ENCODE assay signal across 17 cellular contexts in genomic region chr17:78966123-78966813, GRCh38. TPM values are rescaled to one million over a fixed set of nuclear protein-coding genes. Genes with fewer than 3 reads are reported as not detected.
"Had no signal": no experiment of that assay in that cellular context is flagged by ENCODE, and none has a peak within 500 bp of the region (broad histone marks: within the 10 kb centered on the region; RNA-seq: fewer than 3 reads in every experiment).

No MANE protein-coding gene starts in this region.

- H3K27ac ChIP-seq: heart left ventricle, neutrophil, suprapubic skin, upper lobe of left lung had no signal

- H3K36me3 Mint-ChIP-seq: activated naive CD8-positive, alpha-beta T cell; immature natural killer cell; naive B cell had no signal

- H3K4me3 Mint-ChIP-seq: activated CD4-positive, alpha-beta memory T cell treated with anti-CD3 and anti-CD28 coated beads, Interleukin-2, amount 10 ng/mL, durations not matched to agents 7 days and 5 days; activated CD4-positive, alpha-beta T cell treated with anti-CD3 and anti-CD28 coated beads for 36 hours; activated naive CD8-positive, alpha-beta T cell; effector memory CD8-positive, alpha-beta T cell; immature natural killer cell; stimulated activated naive CD8-positive, alpha-beta T cell treated with anti-CD3 and anti-CD28 coated beads, Interleukin-15, Interleukin-2, amounts not matched to agents 100 ng/mL and 50 ng/mL, for 24 hours; T-helper 1 cell treated with Interleukin-12 subunit alpha and Interleukin-12 subunit beta and Interleukin-4 antibody, amounts not matched to agents 30 μg/mL and 1 μg/mL, for 36 hours had no signal

- H3K36me3 ChIP-seq: neutrophil, suprapubic skin had no signal

- H3K27ac Mint-ChIP-seq: activated CD4-positive, alpha-beta memory T cell treated with anti-CD3 and anti-CD28 coated beads, Interleukin-2, amount 10 ng/mL, durations not matched to agents 7 days and 5 days; activated CD4-positive, alpha-beta T cell treated with anti-CD3 and anti-CD28 coated beads for 36 hours; activated naive CD8-positive, alpha-beta T cell; effector memory CD8-positive, alpha-beta T cell; immature natural killer cell; stimulated activated naive CD8-positive, alpha-beta T cell treated with anti-CD3 and anti-CD28 coated beads, Interleukin-15, Interleukin-2, amounts not matched to agents 100 ng/mL and 50 ng/mL, for 24 hours; T-helper 1 cell treated with Interleukin-12 subunit alpha and Interleukin-12 subunit beta and Interleukin-4 antibody, amounts not matched to agents 30 μg/mL and 1 μg/mL, for 36 hours had no signal

- H3K27me3 Mint-ChIP-seq: activated CD4-positive, alpha-beta T cell treated with anti-CD3 and anti-CD28 coated beads for 36 hours; activated naive CD8-positive, alpha-beta T cell; naive B cell; stimulated activated naive CD8-positive, alpha-beta T cell treated with anti-CD3 and anti-CD28 coated beads, Interleukin-15, Interleukin-2, amounts not matched to agents 100 ng/mL and 50 ng/mL, for 24 hours had no signal

- H3K4me3 ChIP-seq: heart left ventricle, suprapubic skin, upper lobe of left lung had no signal

- H3K9me3 ChIP-seq: heart left ventricle, neutrophil, suprapubic skin, upper lobe of left lung had no signal

- H3K27me3 ChIP-seq: heart left ventricle, neutrophil, suprapubic skin, upper lobe of left lung had no signal

- ATAC-seq: activated CD4-positive, alpha-beta T cell treated with anti-CD3 and anti-CD28 coated beads for 36 hours; effector memory CD8-positive, alpha-beta T cell; left lobe of liver had no signal

- H3K9me3 Mint-ChIP-seq: activated CD4-positive, alpha-beta memory T cell treated with anti-CD3 and anti-CD28 coated beads, Interleukin-2, amount 10 ng/mL, durations not matched to agents 7 days and 5 days; effector memory CD8-positive, alpha-beta T cell; immature natural killer cell; naive B cell; stimulated activated naive CD8-positive, alpha-beta T cell treated with anti-CD3 and anti-CD28 coated beads, Interleukin-15, Interleukin-2, amounts not matched to agents 100 ng/mL and 50 ng/mL, for 24 hours; T-helper 1 cell treated with Interleukin-12 subunit alpha and Interleukin-12 subunit beta and Interleukin-4 antibody, amounts not matched to agents 30 μg/mL and 1 μg/mL, for 36 hours had no signal

- DNase-seq: activated CD4-positive, alpha-beta memory T cell treated with anti-CD3 and anti-CD28 coated beads, Interleukin-2, amount 10 ng/mL, durations not matched to agents 7 days and 5 days; activated CD4-positive, alpha-beta T cell treated with anti-CD3 and anti-CD28 coated beads for 36 hours; activated effector memory CD4-positive, alpha-beta T cell treated with anti-CD3 and anti-CD28 coated beads, Interleukin-2, amount 50 U/mL, for 16 hours; activated T-cell treated with anti-CD3 and anti-CD28 coated beads, Interleukin-2, amount 50 U/mL, for 48 hours; dermis blood vessel endothelial cell; effector memory CD8-positive, alpha-beta T cell; heart left ventricle; immature natural killer cell; mammary epithelial cell; naive B cell; upper lobe of left lung had no signal

RNA-seq across cellular contexts. Expression of gene C1QTNF1, which starts 57.7 kb away (rescaled TPM):
- total RNA-seq: activated CD4-positive, alpha-beta memory T cell treated with anti-CD3 and anti-CD28 coated beads, Interleukin-2, amount 10 ng/mL, durations not matched to agents 7 days and 5 days had no signal
- polyA plus RNA-seq: immature natural killer cell had no signal
